ENCODE assay signal across 1 cellular context in genomic region chr5:63233906-63234305, GRCh38.
TF ChIP-seq lines count a peak whose summit lies in the region.

No MANE protein-coding gene starts in this region.

TF ChIP-seq in GM23338, 12 proteins besides CTCF, POLR2A, EP300 and RAD21 (continued from another document):
- TF ChIP-seq, protein P1, sequence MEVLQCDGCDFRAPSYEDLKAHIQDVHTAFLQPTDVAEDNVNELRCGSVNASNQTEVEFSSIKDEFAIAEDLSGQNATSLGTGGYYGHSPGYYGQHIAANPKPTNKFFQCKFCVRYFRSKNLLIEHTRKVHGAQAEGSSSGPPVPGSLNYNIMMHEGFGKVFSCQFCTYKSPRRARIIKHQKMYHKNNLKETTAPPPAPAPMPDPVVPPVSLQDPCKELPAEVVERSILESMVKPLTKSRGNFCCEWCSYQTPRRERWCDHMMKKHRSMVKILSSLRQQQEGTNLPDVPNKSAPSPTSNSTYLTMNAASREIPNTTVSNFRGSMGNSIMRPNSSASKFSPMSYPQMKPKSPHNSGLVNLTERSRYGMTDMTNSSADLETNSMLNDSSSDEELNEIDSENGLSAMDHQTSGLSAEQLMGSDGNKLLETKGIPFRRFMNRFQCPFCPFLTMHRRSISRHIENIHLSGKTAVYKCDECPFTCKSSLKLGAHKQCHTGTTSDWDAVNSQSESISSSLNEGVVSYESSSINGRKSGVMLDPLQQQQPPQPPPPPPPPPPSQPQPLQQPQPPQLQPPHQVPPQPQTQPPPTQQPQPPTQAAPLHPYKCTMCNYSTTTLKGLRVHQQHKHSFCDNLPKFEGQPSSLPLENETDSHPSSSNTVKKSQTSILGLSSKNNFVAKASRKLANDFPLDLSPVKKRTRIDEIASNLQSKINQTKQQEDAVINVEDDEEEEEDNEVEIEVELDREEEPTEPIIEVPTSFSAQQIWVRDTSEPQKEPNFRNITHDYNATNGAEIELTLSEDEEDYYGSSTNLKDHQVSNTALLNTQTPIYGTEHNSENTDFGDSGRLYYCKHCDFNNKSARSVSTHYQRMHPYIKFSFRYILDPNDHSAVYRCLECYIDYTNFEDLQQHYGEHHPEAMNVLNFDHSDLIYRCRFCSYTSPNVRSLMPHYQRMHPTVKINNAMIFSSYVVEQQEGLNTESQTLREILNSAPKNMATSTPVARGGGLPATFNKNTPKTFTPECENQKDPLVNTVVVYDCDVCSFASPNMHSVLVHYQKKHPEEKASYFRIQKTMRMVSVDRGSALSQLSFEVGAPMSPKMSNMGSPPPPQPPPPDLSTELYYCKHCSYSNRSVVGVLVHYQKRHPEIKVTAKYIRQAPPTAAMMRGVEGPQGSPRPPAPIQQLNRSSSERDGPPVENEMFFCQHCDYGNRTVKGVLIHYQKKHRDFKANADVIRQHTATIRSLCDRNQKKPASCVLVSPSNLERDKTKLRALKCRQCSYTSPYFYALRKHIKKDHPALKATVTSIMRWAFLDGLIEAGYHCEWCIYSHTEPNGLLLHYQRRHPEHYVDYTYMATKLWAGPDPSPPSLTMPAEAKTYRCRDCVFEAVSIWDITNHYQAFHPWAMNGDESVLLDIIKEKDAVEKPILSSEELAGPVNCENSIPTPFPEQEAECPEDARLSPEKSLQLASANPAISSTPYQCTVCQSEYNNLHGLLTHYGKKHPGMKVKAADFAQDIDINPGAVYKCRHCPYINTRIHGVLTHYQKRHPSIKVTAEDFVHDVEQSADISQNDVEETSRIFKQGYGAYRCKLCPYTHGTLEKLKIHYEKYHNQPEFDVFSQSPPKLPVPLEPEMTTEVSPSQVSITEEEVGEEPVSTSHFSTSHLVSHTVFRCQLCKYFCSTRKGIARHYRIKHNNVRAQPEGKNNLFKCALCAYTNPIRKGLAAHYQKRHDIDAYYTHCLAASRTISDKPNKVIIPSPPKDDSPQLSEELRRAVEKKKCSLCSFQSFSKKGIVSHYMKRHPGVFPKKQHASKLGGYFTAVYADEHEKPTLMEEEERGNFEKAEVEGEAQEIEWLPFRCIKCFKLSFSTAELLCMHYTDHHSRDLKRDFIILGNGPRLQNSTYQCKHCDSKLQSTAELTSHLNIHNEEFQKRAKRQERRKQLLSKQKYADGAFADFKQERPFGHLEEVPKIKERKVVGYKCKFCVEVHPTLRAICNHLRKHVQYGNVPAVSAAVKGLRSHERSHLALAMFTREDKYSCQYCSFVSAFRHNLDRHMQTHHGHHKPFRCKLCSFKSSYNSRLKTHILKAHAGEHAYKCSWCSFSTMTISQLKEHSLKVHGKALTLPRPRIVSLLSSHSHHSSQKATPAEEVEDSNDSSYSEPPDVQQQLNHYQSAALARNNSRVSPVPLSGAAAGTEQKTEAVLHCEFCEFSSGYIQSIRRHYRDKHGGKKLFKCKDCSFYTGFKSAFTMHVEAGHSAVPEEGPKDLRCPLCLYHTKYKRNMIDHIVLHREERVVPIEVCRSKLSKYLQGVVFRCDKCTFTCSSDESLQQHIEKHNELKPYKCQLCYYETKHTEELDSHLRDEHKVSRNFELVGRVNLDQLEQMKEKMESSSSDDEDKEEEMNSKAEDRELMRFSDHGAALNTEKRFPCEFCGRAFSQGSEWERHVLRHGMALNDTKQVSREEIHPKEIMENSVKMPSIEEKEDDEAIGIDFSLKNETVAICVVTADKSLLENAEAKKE (CRISPR knock-in tag; IDR thresholded peaks at IDR 0.05): no peak
TF ChIP-seq in GM23338: peak in this region for 0.
